In the genomic region with DNA sequence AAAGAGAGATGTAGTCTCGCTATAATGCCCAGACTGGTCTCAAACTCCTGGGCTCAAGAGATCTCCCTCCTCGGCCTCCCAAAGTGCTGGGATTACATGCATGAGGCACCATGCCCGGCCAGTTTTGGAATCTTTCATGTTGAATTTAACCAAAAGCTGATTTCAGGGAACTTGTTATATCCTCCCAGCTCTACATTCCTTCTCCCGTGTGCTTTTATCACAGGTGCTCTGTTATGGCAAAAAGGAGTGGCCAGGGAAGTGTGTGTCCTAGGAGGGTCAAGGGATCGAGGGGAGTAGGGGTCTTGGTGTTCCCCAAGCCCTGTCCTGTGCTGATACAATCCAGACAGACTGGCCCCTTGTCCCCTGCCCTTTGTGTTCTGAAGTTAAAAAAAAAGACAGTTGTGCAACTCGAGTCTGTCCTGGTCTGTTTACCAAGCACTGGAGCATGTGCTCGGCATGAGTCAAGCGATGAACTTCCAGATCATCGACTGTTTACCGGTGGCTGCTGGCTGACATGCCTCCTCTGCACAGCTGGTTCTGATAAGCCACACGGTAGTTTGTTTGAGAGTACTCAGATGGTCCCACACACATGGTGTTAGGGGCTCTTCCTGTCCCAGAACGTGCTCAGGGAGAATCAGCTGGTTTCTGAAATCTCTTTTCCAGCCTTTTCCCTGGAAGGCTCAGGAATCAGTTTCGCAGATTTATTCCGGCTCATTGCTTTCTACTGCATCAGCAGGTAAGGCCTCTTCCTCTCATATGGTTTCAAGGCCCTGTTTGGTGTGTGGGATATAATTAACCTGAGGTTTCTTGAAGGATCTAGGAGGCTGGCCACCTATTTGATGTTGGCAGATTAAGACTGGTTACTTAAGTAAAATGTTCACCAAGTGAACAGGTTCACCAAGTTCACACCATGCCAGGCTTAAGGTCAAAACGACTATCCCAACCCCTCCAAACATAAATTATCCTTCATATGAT, we compare ENCODE assay signal across 10 cellular contexts. TPM values are rescaled to one million over a fixed set of nuclear protein-coding genes. Genes with fewer than 3 reads are reported as not detected.
A peak's percentile ranks its signal among the peaks of the same experiment; 100 is the strongest.
DNase-seq lines count a peak whose midpoint lies in the region; FAIRE-seq and TF ChIP-seq lines count a peak whose summit lies in the region.
"Had no signal": no experiment of that assay in that cellular context is flagged by ENCODE, and none has a peak within 500 bp of the region (broad histone marks: within the 10 kb centered on the region; RNA-seq: fewer than 3 reads in every experiment).

No MANE protein-coding gene starts in this region.

- H3K36me3 ChIP-seq in brain microvascular endothelial cell (replicated peaks), result peaks cover 6% of the 10 kb centered on the region

- no peak for TF ChIP-seq CTCF in brain microvascular endothelial cell (IDR thresholded peaks at IDR 0.05; ENCODE audit: low read depth, low read length, missing control alignments)

- DNase-seq in NOMO-1 treated with DMSO at 0.1 percent for 48 hours (lab: John Stamatoyannopoulos, UW; ENCODE audit: unreplicated experiment), result peak; percentile 31
- no peak for DNase-seq in NOMO-1 treated with dmso at 0.1 percent for 144 hours (lab: John Stamatoyannopoulos, UW; ENCODE audit: unreplicated experiment)
- DNase-seq in brain microvascular endothelial cell, result peak; percentile 90
- peak; percentile 78 for DNase-seq in left kidney (ENCODE audit: low read depth, low spot score)
- peak; percentile 25 for DNase-seq in urothelium cell line (ENCODE audit: low spot score)
- DNase-seq in NCI-H2107 (lab: John Stamatoyannopoulos, UW), result no peak
- DNase-seq in activated naive CD4-positive, alpha-beta T cell treated with anti-CD3 and anti-CD28 coated beads for 36 hours, result no peak
- no peak for DNase-seq in DMS153 (lab: John Stamatoyannopoulos, UW)
- DNase-seq: activated T-cell treated with anti-CD3 and anti-CD28 coated beads, Interleukin-2, amount 50 U/mL, for 72 hours; CD4-positive, CD25-positive, alpha-beta regulatory T cell had no signal

- H3K27ac Mint-ChIP-seq in activated naive CD4-positive, alpha-beta T cell treated with anti-CD3 and anti-CD28 coated beads for 36 hours, result no peak overlapping the region
- H3K27ac Mint-ChIP-seq: activated T-cell treated with anti-CD3 and anti-CD28 coated beads, Interleukin-2, amount 50 U/mL, for 72 hours; CD4-positive, CD25-positive, alpha-beta regulatory T cell had no signal

- FAIRE-seq in urothelium cell line (lab: Jason Lieb, UNC), result no peak

- H3K36me3 Mint-ChIP-seq in activated naive CD4-positive, alpha-beta T cell treated with anti-CD3 and anti-CD28 coated beads for 36 hours (ENCODE audit: low read depth), result no peaks in the 10 kb centered on the region
- H3K36me3 Mint-ChIP-seq: CD4-positive, CD25-positive, alpha-beta regulatory T cell had no signal

- no peak overlapping the region for H3K4me3 Mint-ChIP-seq in activated naive CD4-positive, alpha-beta T cell treated with anti-CD3 and anti-CD28 coated beads for 36 hours
- H3K4me3 Mint-ChIP-seq: activated T-cell treated with anti-CD3 and anti-CD28 coated beads, Interleukin-2, amount 50 U/mL, for 72 hours; CD4-positive, CD25-positive, alpha-beta regulatory T cell had no signal

- H3K27me3 ChIP-seq in brain microvascular endothelial cell (replicated peaks), result no peaks in the 10 kb centered on the region

- CTCF ChIA-PET in activated naive CD4-positive, alpha-beta T cell treated with anti-CD3 and anti-CD28 coated beads for 36 hours (lab: Charles Lee), result interaction anchor here (0.6 to 0.9 kb wide), 2 partner anchors 120 to 173 kb away, joined by 3 to 5 read pairs; no protein-coding TSS in a partner anchor

- peaks cover 10% of the 10 kb centered on the region for H3K4me1 Mint-ChIP-seq in activated naive CD4-positive, alpha-beta T cell treated with anti-CD3 and anti-CD28 coated beads for 36 hours (ENCODE audit: low read depth)

- H3K27ac ChIP-seq in brain microvascular endothelial cell, result peak overlapping the region; percentile 55

- H3K27me3 Mint-ChIP-seq in activated naive CD4-positive, alpha-beta T cell treated with anti-CD3 and anti-CD28 coated beads for 36 hours (ENCODE audit: low read depth), result no peaks in the 10 kb centered on the region
- H3K27me3 Mint-ChIP-seq: CD4-positive, CD25-positive, alpha-beta regulatory T cell had no signal

- in situ Hi-C loops in brain microvascular endothelial cell (cut with HindIII; ENCODE audit: low pct_ligation_motif_present, low sequenced_read_pairs), result no loop called here

- intact Hi-C loops in activated naive CD4-positive, alpha-beta T cell treated with anti-CD3 and anti-CD28 coated beads for 36 hours (cut with micrococcal nuclease), result no loop called here

- H3K4me3 ChIP-seq in brain microvascular endothelial cell (ENCODE audit: low read depth, low read length), result no peak overlapping the region

- no peaks in the 10 kb centered on the region for H3K9me3 Mint-ChIP-seq in activated naive CD4-positive, alpha-beta T cell treated with anti-CD3 and anti-CD28 coated beads for 36 hours
- H3K9me3 Mint-ChIP-seq: activated T-cell treated with anti-CD3 and anti-CD28 coated beads, Interleukin-2, amount 50 U/mL, for 72 hours; CD4-positive, CD25-positive, alpha-beta regulatory T cell had no signal

RNA-seq across cellular contexts. Expression of a gene that starts 52.6 kb away (rescaled TPM):
- total RNA-seq in activated naive CD4-positive, alpha-beta T cell treated with anti-CD3 and anti-CD28 coated beads for 36 hours, result 10 to 100 TPM; 59.5 to 65.5 TPM

Comparison
In these comparisons a context has a peak if more than half of its experiments do, and no peak if none do; other contexts are left out.
1. DNase-seq: peak in NOMO-1 treated with DMSO at 0.1 percent for 48 hours (single experiment), brain microvascular endothelial cell (single experiment), left kidney (single experiment) and urothelium cell line (single experiment); none in NOMO-1 treated with dmso at 0.1 percent for 144 hours (single experiment), NCI-H2107 (single experiment), activated naive CD4-positive, alpha-beta T cell treated with anti-CD3 and anti-CD28 coated beads for 36 hours (single experiment) and DMS153 (single experiment).